ENCODE assay signal across 8 cellular contexts in genomic region chr14:75306917-75307699, GRCh38.
DNase-seq lines count a peak whose midpoint lies in the region; ATAC-seq and TF ChIP-seq lines count a peak whose summit lies in the region.

No MANE protein-coding gene starts in this region.

- H3K36me3 ChIP-seq in adipocyte (ENCODE audit: control insufficient read depth, insufficient read depth, low read length, severe bottlenecking) (no peaks in the 10 kb centered on the region), neutrophil (no peaks in the 10 kb centered on the region)

- DNase-seq in DMS 273 treated with DMSO at 0.1 percent for 48 hours (lab: John Stamatoyannopoulos, UW) (peak; percentile 19), NCI-H2171 (lab: John Stamatoyannopoulos, UW) (peak; percentile 79), adipocyte (ENCODE audit: low read depth) (no peak)

- H3K27me3 ChIP-seq in adipocyte (replicated peaks; ENCODE audit: control insufficient read depth, insufficient read depth, low read length) (no peaks in the 10 kb centered on the region), neutrophil (no peaks in the 10 kb centered on the region)

- peaks cover 20% of the 10 kb centered on the region for H3K4me1 ChIP-seq in adipocyte (ENCODE audit: control insufficient read depth, insufficient read depth, low read length)
- peaks cover 44 to 47% of the 10 kb centered on the region in 2 experiments for H3K4me1 ChIP-seq in neutrophil (ENCODE audit: control insufficient read depth in 1 of 2, insufficient read depth in 1 of 2, low read depth in 1 of 2, low read length in 1 of 2)

- TF ChIP-seq CTCF in neutrophil (IDR thresholded peaks at IDR 0.05), result no peak

- H3K4me3 ChIP-seq in adipocyte (ENCODE audit: low read length) (no peak overlapping the region), neutrophil (ENCODE audit: low read depth in 1 of 2, low read length in 1 of 2) (no peak overlapping the region)

- H3K9ac ChIP-seq in adipocyte (ENCODE audit: low read length), result peak overlapping the region; percentile 16

- H3K27ac ChIP-seq in neutrophil, result peak overlapping the region; percentile 1

- ATAC-seq in GM21576 (IDR thresholded peaks at IDR 0.05; ENCODE audit: unreplicated experiment), result peak; percentile 72
- no peak for ATAC-seq in GM19395 (IDR thresholded peaks at IDR 0.05; ENCODE audit: unreplicated experiment)
- ATAC-seq in HG02678 (IDR thresholded peaks at IDR 0.05; ENCODE audit: unreplicated experiment), result no peak
- no peak for ATAC-seq in HG02610 (IDR thresholded peaks at IDR 0.05; ENCODE audit: unreplicated experiment)

- H3K9me3 ChIP-seq in adipocyte (ENCODE audit: control insufficient read depth, low read length) (no peaks in the 10 kb centered on the region), neutrophil (no peaks in the 10 kb centered on the region)
